14 cellular contexts compared by ENCODE assay signal in genomic region chr17:77356690-77357201, GRCh38.
DNase-seq lines count a peak whose midpoint lies in the region; ATAC-seq and TF ChIP-seq lines count a peak whose summit lies in the region.
"Had no signal": no experiment of that assay in that cellular context is flagged by ENCODE, and none has a peak within 500 bp of the region (broad histone marks: within the 10 kb centered on the region; RNA-seq: fewer than 3 reads in every experiment).

No MANE protein-coding gene starts in this region.

- intact Hi-C loops in Panc1 (cut with micrococcal nuclease; ENCODE audit: unreplicated experiment) = no loop called here
- intact Hi-C loops in gastrocnemius medialis (cut with DNase I; ENCODE audit: low total_unique reads) = no loop called here
- intact Hi-C loops in PC-3 (cut with micrococcal nuclease) = no loop called here

- H3K9me2 ChIP-seq in hepatocyte (replicated peaks; ENCODE audit: insufficient read depth) (no peaks in the 10 kb centered on the region), PC-3 (replicated peaks; ENCODE audit: low read length) (no peaks in the 10 kb centered on the region)

- no peak overlapping the region for H3K4me2 ChIP-seq in hepatocyte
- H3K4me2 ChIP-seq in PC-3 (ENCODE audit: low read length) = no peak overlapping the region

- H3K9me3 Mint-ChIP-seq in T-helper 2 cell treated with Interferon-gamma antibody and Interleukin-4, amounts not matched to agents 5 μg/mL and 100 μg/mL, for 36 hours = no peaks in the 10 kb centered on the region

- H3K36me3 ChIP-seq in Panc1 (ENCODE audit: control insufficient read depth, insufficient read depth, low read length) = no peaks in the 10 kb centered on the region
- H3K36me3 ChIP-seq in hepatocyte (replicated peaks; ENCODE audit: insufficient read depth, low read depth) = no peaks in the 10 kb centered on the region
- no peaks in the 10 kb centered on the region for H3K36me3 ChIP-seq in gastrocnemius medialis
- H3K36me3 ChIP-seq in PC-3 (ENCODE audit: low read depth, low read length) = peaks cover 10% of the 10 kb centered on the region
- H3K36me3 ChIP-seq: upper lobe of left lung had no signal

- in situ Hi-C loops in Panc1 (cut with HindIII; ENCODE audit: low pct_unique_long_range_greater_than_20kb, low sequenced_read_pairs) (no loop called here), gastrocnemius medialis (cut with MboI; ENCODE audit: low sequenced_read_pairs in 4 of 4) (no loop called here)

- H3K27ac ChIP-seq in Panc1 (ENCODE audit: low read length) (peak overlapping the region; percentile 83), hepatocyte (no peak overlapping the region), gastrocnemius medialis (peak overlapping the region; percentile 10 to 87 (median 72)), PC-3 (ENCODE audit: low read length) (no peak overlapping the region)

- WGBS in hepatocyte (ENCODE audit: low lambda C conversion rate, missing lambda C conversion rate) = 90% methylated on average over 8 of the region's 8 CpGs

- H4K20me1 ChIP-seq in hepatocyte (ENCODE audit: insufficient read depth, poor library complexity, severe bottlenecking) = peaks cover 16% of the 10 kb centered on the region
- peaks cover 58% of the 10 kb centered on the region for H4K20me1 ChIP-seq in PC-3 (ENCODE audit: low read length)

- BruUV-seq in Panc1 (replicated peaks; lab: Mats Ljungman, UMichigan) (no TSS peak), PC-3 (replicated peaks; lab: Mats Ljungman, UMichigan) (no TSS peak)

- POLR2A ChIA-PET in Panc1 (lab: Charles Lee) = interaction anchor here (0.5 kb wide), 1 partner anchor 9 kb away, joined by 8 read pairs; no protein-coding TSS in a partner anchor
- POLR2A ChIA-PET in PC-3 (lab: Charles Lee; ENCODE audit: unreplicated experiment) = no interaction called here

- H3K27ac Mint-ChIP-seq in T-helper 2 cell treated with Interferon-gamma antibody and Interleukin-4, amounts not matched to agents 5 μg/mL and 100 μg/mL, for 36 hours = peak overlapping the region; percentile 46

- H3K4me3 Mint-ChIP-seq in T-helper 2 cell treated with Interferon-gamma antibody and Interleukin-4, amounts not matched to agents 5 μg/mL and 100 μg/mL, for 36 hours = no peak overlapping the region
- H3K4me3 Mint-ChIP-seq: H9 had no signal

- H3K79me2 ChIP-seq in hepatocyte (peaks cover 71% of the 10 kb centered on the region), PC-3 (ENCODE audit: low read length) (peaks cover 89% of the 10 kb centered on the region)

- 0 out of 2 replicates have a peak, but pooled peaks cover 5% of the 10 kb centered on the region for H3K9me3 ChIP-seq in Panc1 (ENCODE audit: control insufficient read depth, insufficient read depth, low read depth, low read length)
- H3K9me3 ChIP-seq in hepatocyte (ENCODE audit: low read depth) = no peaks in the 10 kb centered on the region
- H3K9me3 ChIP-seq in gastrocnemius medialis = no peaks in the 10 kb centered on the region
- no peaks in the 10 kb centered on the region for H3K9me3 ChIP-seq in PC-3 (ENCODE audit: low read length)
- H3K9me3 ChIP-seq: upper lobe of left lung had no signal

- H3K9ac ChIP-seq in PC-3 (ENCODE audit: low read length) = no peak overlapping the region

- H3K4me3 ChIP-seq in Panc1 (ENCODE audit: low read depth in 2 of 2, low read length in 2 of 2) (no peak overlapping the region), hepatocyte (no peak overlapping the region), gastrocnemius medialis (no peak overlapping the region), PC-3 (ENCODE audit: low read length) (no peak overlapping the region)
- H3K4me3 ChIP-seq: upper lobe of left lung had no signal

- H3F3A ChIP-seq in PC-3 (ENCODE audit: low read length, unreplicated experiment) = peaks cover 6% of the 10 kb centered on the region

- H3K4me1 Mint-ChIP-seq in T-helper 2 cell treated with Interferon-gamma antibody and Interleukin-4, amounts not matched to agents 5 μg/mL and 100 μg/mL, for 36 hours (ENCODE audit: low read depth) = peaks cover 12% of the 10 kb centered on the region

- DNase-seq in T-helper 2 cell treated with Interferon-gamma antibody and Interleukin-4, amounts not matched to agents 5 μg/mL and 100 μg/mL, for 36 hours (ENCODE audit: low spot score) = no peak
- DNase-seq in T-helper 2 cell = no peak
- no peak for DNase-seq in Panc1 (ENCODE audit: low read depth, low spot score)
- DNase-seq in hepatocyte (ENCODE audit: low spot score) = peak; percentile 10
- DNase-seq in gastrocnemius medialis = peak; percentile 31 to 59
- no peak for DNase-seq in GDM1 (lab: John Stamatoyannopoulos, UW)
- DNase-seq in PC-3 = no peak
- DNase-seq: caudate nucleus, H9, Kasumi-1, left cardiac atrium, NCI-H510A treated with DMSO at 0.1 percent for 48 hours had no signal

- peaks cover 53% of the 10 kb centered on the region for H3K4me1 ChIP-seq in Panc1 (ENCODE audit: control insufficient read depth, insufficient read depth, low read length)
- H3K4me1 ChIP-seq in hepatocyte (ENCODE audit: insufficient read depth) = peaks cover 7% of the 10 kb centered on the region
- peaks cover 7 to 31% of the 10 kb centered on the region in 2 donors for H3K4me1 ChIP-seq in gastrocnemius medialis
- no peaks in the 10 kb centered on the region for H3K4me1 ChIP-seq in PC-3 (ENCODE audit: insufficient read depth, low read length)

- TF ChIP-seq CTCF in Panc1 (IDR thresholded peaks at IDR 0.05) (no peak), hepatocyte (IDR thresholded peaks at IDR 0.05; ENCODE audit: poor library complexity) (no peak), gastrocnemius medialis (IDR thresholded peaks at IDR 0.05 in 4 of 5, conservative IDR thresholded peaks at IDR 0.05 in 1 of 5) (no peak), PC-3 (conservative IDR thresholded peaks at IDR 0.05; ENCODE audit: low read depth, low read length) (no peak)

- CTCF ChIA-PET in Panc1 (lab: Charles Lee) (no interaction called here), PC-3 (lab: Charles Lee) (interaction anchor here (0.5 kb wide), 1 partner anchor 137 kb away, joined by 3 read pairs; no protein-coding TSS in a partner anchor)

- H3K27me3 Mint-ChIP-seq in T-helper 2 cell treated with Interferon-gamma antibody and Interleukin-4, amounts not matched to agents 5 μg/mL and 100 μg/mL, for 36 hours (ENCODE audit: low read depth) = peaks cover 4% of the 10 kb centered on the region

- TF ChIP-seq POLR2A in gastrocnemius medialis (IDR thresholded peaks at IDR 0.05) = no peak

- ATAC-seq in Panc1 (no peak), gastrocnemius medialis (peak; percentile 21 to 57), PC-3 (no peak), GM21381 (IDR thresholded peaks at IDR 0.05; ENCODE audit: unreplicated experiment) (no peak)
- ATAC-seq: left cardiac atrium had no signal

- H2AFZ ChIP-seq in hepatocyte (no peak overlapping the region), PC-3 (ENCODE audit: low read length) (no peak overlapping the region)

- no peaks in the 10 kb centered on the region for H3K36me3 Mint-ChIP-seq in T-helper 2 cell treated with Interferon-gamma antibody and Interleukin-4, amounts not matched to agents 5 μg/mL and 100 μg/mL, for 36 hours (ENCODE audit: low read depth)

- H3K27me3 ChIP-seq in Panc1 (ENCODE audit: control insufficient read depth, insufficient read depth, low read length) (no peaks in the 10 kb centered on the region), hepatocyte (no peaks in the 10 kb centered on the region), gastrocnemius medialis (no peaks in the 10 kb centered on the region), PC-3 (ENCODE audit: low read length) (no peaks in the 10 kb centered on the region)
- H3K27me3 ChIP-seq: upper lobe of left lung had no signal

Comparison
In these comparisons a context has a peak if more than half of its experiments do, and no peak if none do; other contexts are left out.
1. DNase-seq: peak in hepatocyte (single experiment) and gastrocnemius medialis (2 of 2); none in T-helper 2 cell treated with Interferon-gamma antibody and Interleukin-4, amounts not matched to agents 5 μg/mL and 100 μg/mL, for 36 hours (single experiment), T-helper 2 cell (0 of 5), Panc1 (single experiment), GDM1 (single experiment) and PC-3 (single experiment).
2. ATAC-seq: peak in gastrocnemius medialis (2 of 2); none in Panc1 (single experiment), PC-3 (single experiment) and GM21381 (single experiment).
3. H3K27ac ChIP-seq: peak in Panc1 (single experiment) and gastrocnemius medialis (4 of 4); none in hepatocyte (single experiment) and PC-3 (single experiment).